In the genomic region with DNA sequence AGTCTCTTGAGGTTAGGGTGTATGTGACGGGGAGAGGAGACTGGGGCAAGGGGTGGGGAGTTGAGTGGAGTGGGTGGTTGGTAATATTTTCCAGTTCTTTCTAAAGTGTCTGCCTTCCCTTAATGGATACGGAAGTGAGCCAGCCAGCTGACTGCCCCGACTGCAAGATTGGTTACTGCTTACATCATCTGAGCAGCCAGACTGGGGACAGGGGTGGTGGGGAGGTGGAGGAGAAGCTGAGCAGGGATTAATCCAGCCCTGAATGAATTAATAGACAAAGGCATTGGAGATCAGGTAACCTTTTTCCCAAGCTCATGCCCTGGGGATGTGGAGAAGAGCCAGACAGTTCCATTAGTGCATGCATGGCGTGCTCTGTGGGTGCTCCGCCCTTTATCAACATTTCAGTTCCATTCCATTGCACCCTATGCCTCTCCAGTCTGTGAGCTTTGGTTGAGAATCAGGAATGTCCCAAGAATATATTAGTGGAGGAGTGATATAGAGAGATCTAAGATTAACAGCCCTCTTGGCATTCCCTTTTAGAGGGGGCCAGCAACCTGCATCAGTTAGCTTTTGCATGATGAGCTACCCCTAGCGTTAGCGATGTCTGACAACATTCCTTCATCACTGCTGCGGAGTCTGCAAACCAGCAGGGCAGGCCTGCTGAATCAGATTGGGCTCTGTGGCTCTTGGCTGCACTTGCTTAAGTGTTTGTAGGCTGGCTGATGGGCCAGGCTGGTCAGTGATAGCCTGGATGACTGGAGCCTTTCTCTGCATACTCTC, we compare ENCODE assay signal across 9 cellular contexts.
DNase-seq lines count a peak whose midpoint lies in the region; ATAC-seq, FAIRE-seq and TF ChIP-seq lines count a peak whose summit lies in the region.
"Had no signal": no experiment of that assay in that cellular context is flagged by ENCODE, and none has a peak within 500 bp of the region (broad histone marks: within the 10 kb centered on the region; RNA-seq: fewer than 3 reads in every experiment).

No MANE protein-coding gene starts in this region.

- DNase-seq in A673 (ENCODE audit: low spot score) (peak; percentile 38), NCI-H2029 (lab: John Stamatoyannopoulos, UW) (peak; percentile 13), breast epithelium (ENCODE audit: low spot score in 2 of 2) (peak in 1 of 2 donors; percentile 36), lung (ENCODE audit: low spot score) (no peak), prostate gland (ENCODE audit: low spot score) (no peak), GM12891 (ENCODE audit: insufficient read length, low spot score) (no peak), NCI-H2227 treated with DMSO at 0.1 percent for 48 hours (lab: John Stamatoyannopoulos, UW) (no peak), NCI-H774 (lab: John Stamatoyannopoulos, UW) (no peak)
- DNase-seq: central memory CD4-positive, alpha-beta T cell had no signal

- POLR2A ChIA-PET in A673 (lab: Charles Lee; ENCODE audit: low non-redundant PET) = no interaction called here

- no peak overlapping the region for H3K27ac ChIP-seq in A673 (ENCODE audit: low read depth, low read length, poor library complexity, severe bottlenecking)
- peak overlapping the region; percentile 69 to 85 for H3K27ac ChIP-seq in breast epithelium
- no peak overlapping the region for H3K27ac ChIP-seq in lung (ENCODE audit: low read depth in 1 of 2, low read length in 1 of 2)
- peak overlapping the region in 1 of 2 donors; percentile 6 for H3K27ac ChIP-seq in prostate gland

- WGBS in lung, 2 donors = 58 to 80% methylated on average over 8 of the region's 8 CpGs
- WGBS in prostate gland = 29% methylated on average over 8 of the region's 8 CpGs

- H3K36me3 ChIP-seq in A673 (ENCODE audit: insufficient read depth, low read length, poor library complexity, severe bottlenecking) (no peaks in the 10 kb centered on the region), breast epithelium (no peaks in the 10 kb centered on the region), lung (ENCODE audit: control insufficient read depth in 2 of 2, insufficient read depth in 2 of 2, low read length in 2 of 2) (no peaks in the 10 kb centered on the region), prostate gland (no peaks in the 10 kb centered on the region)

- H3K9me3 ChIP-seq in A673 (ENCODE audit: low read depth, low read length, poor library complexity, severe bottlenecking) = no peaks in the 10 kb centered on the region
- H3K9me3 ChIP-seq in breast epithelium = no peaks in the 10 kb centered on the region
- no peaks in the 10 kb centered on the region for H3K9me3 ChIP-seq in lung (ENCODE audit: control insufficient read depth in 2 of 2, insufficient read depth in 1 of 2, low read length in 1 of 2)
- no peaks in the 10 kb centered on the region for H3K9me3 ChIP-seq in prostate gland

- no peaks in the 10 kb centered on the region for H3K27me3 ChIP-seq in A673 (replicated peaks; ENCODE audit: insufficient read depth, low read depth, low read length, poor library complexity)
- no peaks in the 10 kb centered on the region for H3K27me3 ChIP-seq in breast epithelium
- no peaks in the 10 kb centered on the region for H3K27me3 ChIP-seq in lung (ENCODE audit: control insufficient read depth, insufficient read depth)
- no peaks in the 10 kb centered on the region for H3K27me3 ChIP-seq in prostate gland (replicated peaks; ENCODE audit: insufficient read depth)

- FAIRE-seq in GM12891 (lab: Jason Lieb, UNC) = no peak

- TF ChIP-seq POLR2A in breast epithelium (IDR thresholded peaks at IDR 0.05) (no peak), prostate gland (IDR thresholded peaks at IDR 0.05) (no peak), GM12891 (IDR thresholded peaks at IDR 0.05; ENCODE audit: low read depth, low read length) (no peak)

- TF ChIP-seq CTCF in A673 (conservative IDR thresholded peaks at IDR 0.05; ENCODE audit: low read depth, low read length) = no peak
- TF ChIP-seq CTCF in breast epithelium (IDR thresholded peaks at IDR 0.05) = no peak
- no peak for TF ChIP-seq CTCF in lung (IDR thresholded peaks at IDR 0.05; ENCODE audit: control extremely low read depth, extremely low read depth)
- TF ChIP-seq CTCF in prostate gland (IDR thresholded peaks at IDR 0.05) = no peak

- H3K4me3 ChIP-seq in A673 (ENCODE audit: low read depth, low read length, poor library complexity, severe bottlenecking) = no peak overlapping the region
- no peak overlapping the region for H3K4me3 ChIP-seq in breast epithelium
- no peak overlapping the region for H3K4me3 ChIP-seq in lung
- no peak overlapping the region for H3K4me3 ChIP-seq in prostate gland

- intact Hi-C loops in A673 (cut with micrococcal nuclease; ENCODE audit: unreplicated experiment) = no loop called here
- intact Hi-C loops in breast epithelium (cut with DNase I; ENCODE audit: low total_unique reads) = no loop called here
- intact Hi-C loops in prostate gland (cut with DNase I) = no loop called here

- ATAC-seq in lung (ENCODE audit: insufficient read depth, low FRiP score) = peak; percentile 59

- CTCF ChIA-PET in A673 (lab: Charles Lee) = no interaction called here

- H3K4me1 ChIP-seq in A673 (ENCODE audit: insufficient read depth, low read length, poor library complexity, severe bottlenecking) (no peaks in the 10 kb centered on the region), breast epithelium (peaks cover 0 to 7% of the 10 kb centered on the region in 2 donors), lung (ENCODE audit: control insufficient read depth in 2 of 2, insufficient read depth in 2 of 2, low read length in 2 of 2) (peaks cover 0 to 2% of the 10 kb centered on the region in 2 donors), prostate gland (replicated peaks) (no peaks in the 10 kb centered on the region)

- no TSS peak for BruUV-seq in A673 (replicated peaks; lab: Mats Ljungman, UMichigan)

TF ChIP-seq in GM12891, 5 proteins besides CTCF, POLR2A, EP300 and RAD21:
- TF ChIP-seq POU2F2 (IDR thresholded peaks at IDR 0.05; ENCODE audit: low read depth, low read length) (no peak), POLR2AphosphoS5 (IDR thresholded peaks at IDR 0.05; ENCODE audit: low read depth, low read length) (no peak), PAX5 (IDR thresholded peaks at IDR 0.05; ENCODE audit: insufficient read depth, low read length, severe bottlenecking) (no peak), TAF1 (IDR thresholded peaks at IDR 0.05; ENCODE audit: low read depth, low read length) (no peak), SPI1 (IDR thresholded peaks at IDR 0.05; ENCODE audit: low read depth, low read length) (no peak)

Comparison
In these comparisons a context has a peak if more than half of its experiments do, and no peak if none do; other contexts are left out.
1. DNase-seq: peak in A673 (single experiment) and NCI-H2029 (single experiment); none in lung (single experiment), prostate gland (single experiment), GM12891 (single experiment), NCI-H2227 treated with DMSO at 0.1 percent for 48 hours (single experiment) and NCI-H774 (single experiment).
2. H3K27ac ChIP-seq: peak in breast epithelium (2 of 2); none in A673 (single experiment) and lung (0 of 2).